30 cellular contexts compared by ENCODE assay signal in genomic region chr1:61344711-61345110, GRCh38.
DNase-seq lines count a peak whose midpoint lies in the region; ATAC-seq and TF ChIP-seq lines count a peak whose summit lies in the region.
"Had no signal": no experiment of that assay in that cellular context is flagged by ENCODE, and none has a peak within 500 bp of the region (broad histone marks: within the 10 kb centered on the region; RNA-seq: fewer than 3 reads in every experiment).

No MANE protein-coding gene starts in this region.

- H3K36me3 ChIP-seq in heart right ventricle (peaks cover 0 to 18% (median 0%) of the 10 kb centered on the region in 9 donors), rectal smooth muscle tissue (ENCODE audit: control insufficient read depth, insufficient read depth, low read length) (no peaks in the 10 kb centered on the region)
- H3K36me3 ChIP-seq: neural progenitor cell had no signal

- intact Hi-C loops in heart right ventricle (cut with DNase I): loop anchor here in 4 of 10 donors (5.0 to 10.0 kb wide), 5 partner anchors 103 to 370 kb away; no protein-coding TSS in a partner anchor

- no peaks in the 10 kb centered on the region for H3K4me1 Mint-ChIP-seq in endothelial cell (ENCODE audit: unreplicated experiment)
- H3K4me1 Mint-ChIP-seq: activated CD4-positive, alpha-beta T cell treated with anti-CD3 and anti-CD28 coated beads for 36 hours; activated naive CD4-positive, alpha-beta T cell treated with anti-CD3 and anti-CD28 coated beads, Interleukin-2, amount 50 U/mL, for 24 hours; memory B cell had no signal

- TF ChIP-seq CTCF in AG10803 (conservative IDR thresholded peaks at IDR 0.05; ENCODE audit: low read length): no peak
- TF ChIP-seq CTCF in heart right ventricle (IDR thresholded peaks at IDR 0.05): no peak
- TF ChIP-seq CTCF in endothelial cell (IDR thresholded peaks at IDR 0.05; ENCODE audit: unreplicated experiment): no peak

- H3K36me3 Mint-ChIP-seq in endothelial cell (ENCODE audit: low read depth, unreplicated experiment): no peaks in the 10 kb centered on the region
- H3K36me3 Mint-ChIP-seq: activated naive CD4-positive, alpha-beta T cell treated with anti-CD3 and anti-CD28 coated beads, Interleukin-2, amount 50 U/mL, for 24 hours; memory B cell had no signal

- H3K4me3 ChIP-seq in AG10803 (ENCODE audit: low read length) (no peak overlapping the region), heart right ventricle (no peak overlapping the region), rectal smooth muscle tissue (ENCODE audit: low read length) (no peak overlapping the region)
- H3K4me3 ChIP-seq: neural progenitor cell had no signal

- no peaks in the 10 kb centered on the region for H3K9me3 ChIP-seq in heart right ventricle

- H3K27ac ChIP-seq in heart right ventricle (peak overlapping the region in 2 of 10 donors; percentile 37 to 55), rectal smooth muscle tissue (ENCODE audit: low read depth, low read length) (peak overlapping the region; percentile 40)
- H3K27ac ChIP-seq: neural progenitor cell, parathyroid adenoma, VCaP had no signal

- no peaks in the 10 kb centered on the region for H3K27me3 ChIP-seq in heart right ventricle
- no peaks in the 10 kb centered on the region for H3K27me3 ChIP-seq in rectal smooth muscle tissue (ENCODE audit: control insufficient read depth, insufficient read depth, low read length)
- H3K27me3 ChIP-seq: neural progenitor cell had no signal

- H3K27ac Mint-ChIP-seq in endothelial cell (ENCODE audit: unreplicated experiment): no peak overlapping the region
- H3K27ac Mint-ChIP-seq: activated CD4-positive, alpha-beta T cell treated with anti-CD3 and anti-CD28 coated beads for 36 hours; activated CD8-positive, alpha-beta T cell treated with anti-CD3 and anti-CD28 coated beads, Interleukin-2, amount 10 ng/mL, durations not matched to agents 7 days and 5 days; activated naive CD4-positive, alpha-beta T cell treated with anti-CD3 and anti-CD28 coated beads, Interleukin-2, amount 50 U/mL, for 24 hours; activated T-helper 2 cell treated with anti-CD3 and anti-CD28 coated beads, Interferon-gamma antibody, Interleukin-2, Interleukin-4, amounts not matched to agents 10 μg/mL and 5 μg/mL and 100 μg/mL, durations not matched to agents 14 hours and 24 hours and 36 hours; CD14-positive monocyte; memory B cell; neural progenitor cell had no signal

- no peak overlapping the region for H3K9ac ChIP-seq in rectal smooth muscle tissue (ENCODE audit: low read length)
- H3K9ac ChIP-seq: neural progenitor cell, parathyroid adenoma had no signal

- no peak overlapping the region for H3K4me3 Mint-ChIP-seq in endothelial cell (ENCODE audit: unreplicated experiment)
- H3K4me3 Mint-ChIP-seq: activated CD4-positive, alpha-beta T cell treated with anti-CD3 and anti-CD28 coated beads for 36 hours; activated CD8-positive, alpha-beta T cell treated with anti-CD3 and anti-CD28 coated beads, Interleukin-2, amount 10 ng/mL, durations not matched to agents 7 days and 5 days; activated naive CD4-positive, alpha-beta T cell treated with anti-CD3 and anti-CD28 coated beads, Interleukin-2, amount 50 U/mL, for 24 hours; CD14-positive monocyte; memory B cell; neural progenitor cell had no signal

- ATAC-seq in heart right ventricle (peak in 7 of 8 donors; percentile 16 to 75 (median 48)), HG03097 (IDR thresholded peaks at IDR 0.05; ENCODE audit: low FRiP score, unreplicated experiment) (no peak), HG03039 (IDR thresholded peaks at IDR 0.05; ENCODE audit: unreplicated experiment) (no peak)
- ATAC-seq: activated CD4-positive, alpha-beta T cell treated with anti-CD3 and anti-CD28 coated beads for 36 hours; activated CD8-positive, alpha-beta T cell treated with anti-CD3 and anti-CD28 coated beads, Interleukin-2, amount 10 ng/mL, durations not matched to agents 7 days and 5 days had no signal

- peaks cover 5 to 41% (median 26%) of the 10 kb centered on the region in 9 donors for H3K4me1 ChIP-seq in heart right ventricle
- peaks cover 10% of the 10 kb centered on the region for H3K4me1 ChIP-seq in rectal smooth muscle tissue (ENCODE audit: control insufficient read depth, insufficient read depth, low read length)
- H3K4me1 ChIP-seq: neural progenitor cell, parathyroid adenoma had no signal

- DNase-seq in AG10803 (ENCODE audit: low read depth) (peak; percentile 8), astrocyte of the hippocampus (ENCODE audit: low read depth, low spot score) (peak; percentile 57), heart right ventricle (no peak), NCI-H748 (lab: John Stamatoyannopoulos, UW; ENCODE audit: unreplicated experiment) (no peak), endothelial cell (ENCODE audit: low spot score) (no peak)
- DNase-seq: activated CD4-positive, alpha-beta T cell treated with anti-CD3 and anti-CD28 coated beads for 36 hours; activated CD8-positive, alpha-beta T cell treated with anti-CD3 and anti-CD28 coated beads, Interleukin-2, amount 10 ng/mL, durations not matched to agents 7 days and 5 days; central memory CD4-positive, alpha-beta T cell; DMS79; foreskin fibroblast; HCEC 1CT; Kasumi-1; NCI-H1417; NCI-H2029; NCI-H510A treated with DMSO at 0.1 percent for 48 hours; NK-92 treated with Interleukin-12 subunit alpha and Interleukin-12 subunit beta, amount 100 ng/mL, for 24 hours; SHP77; stimulated activated CD4-positive, alpha-beta T cell treated with anti-CD3 and anti-CD28 coated beads, Interleukin-12 subunit alpha, Interleukin-12 subunit beta, amount 100 ng/mL, for 4 hours; stimulated activated CD4-positive, alpha-beta T cell treated with anti-CD3 and anti-CD28 coated beads, Interleukin-4, amount 100 ng/mL, for 1 hour; trophoblast cell had no signal

- no peaks in the 10 kb centered on the region for H3K9me3 Mint-ChIP-seq in endothelial cell (ENCODE audit: unreplicated experiment)
- H3K9me3 Mint-ChIP-seq: activated naive CD4-positive, alpha-beta T cell treated with anti-CD3 and anti-CD28 coated beads, Interleukin-2, amount 50 U/mL, for 24 hours had no signal

- 30 to 57% methylated on average over 2 of the region's 2 CpGs for WGBS in heart right ventricle, 2 donors

- H3K27me3 Mint-ChIP-seq in endothelial cell (ENCODE audit: unreplicated experiment): no peaks in the 10 kb centered on the region
- H3K27me3 Mint-ChIP-seq: activated CD4-positive, alpha-beta T cell treated with anti-CD3 and anti-CD28 coated beads for 36 hours; activated naive CD4-positive, alpha-beta T cell treated with anti-CD3 and anti-CD28 coated beads, Interleukin-2, amount 50 U/mL, for 24 hours had no signal

Comparison
In these comparisons a context has a peak if more than half of its experiments do, and no peak if none do; other contexts are left out.
1. DNase-seq: peak in AG10803 (single experiment) and astrocyte of the hippocampus (single experiment); none in heart right ventricle (0 of 2), NCI-H748 (single experiment) and endothelial cell (single experiment).
2. ATAC-seq: peak in heart right ventricle (7 of 8); none in HG03097 (single experiment) and HG03039 (single experiment).